ENCODE assay signal across 8 cellular contexts in the genomic region with DNA sequence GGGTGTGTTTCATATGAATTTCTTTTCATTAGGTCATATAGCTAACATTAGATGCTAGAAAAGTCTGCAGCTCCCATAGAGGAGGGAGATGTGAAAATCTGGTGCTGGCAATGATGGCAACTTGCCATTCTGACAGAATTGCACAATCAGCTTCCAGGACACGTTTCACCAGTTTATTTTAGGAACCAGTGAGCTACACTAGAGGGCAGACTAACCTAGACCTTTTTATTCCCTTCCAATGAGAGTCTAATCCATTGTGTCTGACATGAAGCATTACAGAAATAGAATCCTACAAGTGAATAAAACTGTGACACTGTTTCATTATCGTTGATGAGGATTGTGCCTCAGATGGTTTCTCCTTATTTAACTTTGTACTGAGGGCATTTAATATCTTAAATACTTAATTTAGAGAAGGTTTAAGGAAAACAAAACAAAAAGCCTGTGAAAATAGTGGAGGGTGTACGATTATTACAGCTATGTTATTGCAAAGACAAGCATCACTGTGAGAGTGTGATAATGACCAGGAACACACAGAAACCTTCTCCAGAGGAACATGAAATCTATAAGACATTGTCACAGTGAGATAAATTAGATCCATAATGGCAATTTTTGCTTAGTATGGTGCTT.
DNase-seq lines count a peak whose midpoint lies in the region; ATAC-seq, FAIRE-seq and TF ChIP-seq lines count a peak whose summit lies in the region.

No MANE protein-coding gene starts in this region.

- H3K79me2 ChIP-seq in parathyroid adenoma: no peaks in the 10 kb centered on the region

- H2AFZ ChIP-seq in parathyroid adenoma: peak overlapping the region; percentile 43

- H3K36me3 ChIP-seq in parathyroid adenoma (ENCODE audit: control insufficient read depth, insufficient read depth, low read length): no peaks in the 10 kb centered on the region

- no peaks in the 10 kb centered on the region for H3K9me3 ChIP-seq in parathyroid adenoma (ENCODE audit: control insufficient read depth, low read length)

- no peaks in the 10 kb centered on the region for H3K9me3 Mint-ChIP-seq in activated T-helper 17 cell treated with anti-CD3 and anti-CD28 coated beads, Interleukin-2, amount 50 U/mL, for 72 hours
- H3K9me3 Mint-ChIP-seq in T-helper 2 cell treated with Interferon-gamma antibody and Interleukin-4, amounts not matched to agents 5 μg/mL and 100 μg/mL, for 36 hours: no peaks in the 10 kb centered on the region

- H3K27ac Mint-ChIP-seq in activated T-helper 17 cell treated with anti-CD3 and anti-CD28 coated beads, Interleukin-2, amount 50 U/mL, for 72 hours: no peak overlapping the region
- no peak overlapping the region for H3K27ac Mint-ChIP-seq in T-helper 2 cell treated with Interferon-gamma antibody and Interleukin-4, amounts not matched to agents 5 μg/mL and 100 μg/mL, for 36 hours

- TF ChIP-seq CTCF in D721Med (IDR thresholded peaks at IDR 0.05; ENCODE audit: insufficient read depth, missing control alignments) (peak; percentile 79), parathyroid adenoma (IDR thresholded peaks at IDR 0.05) (peak; percentile 76)

- no peak overlapping the region for H3K4me3 Mint-ChIP-seq in activated T-helper 17 cell treated with anti-CD3 and anti-CD28 coated beads, Interleukin-2, amount 50 U/mL, for 72 hours
- no peak overlapping the region for H3K4me3 Mint-ChIP-seq in T-helper 2 cell treated with Interferon-gamma antibody and Interleukin-4, amounts not matched to agents 5 μg/mL and 100 μg/mL, for 36 hours

- no peak overlapping the region for H3K9ac ChIP-seq in parathyroid adenoma

- peak; percentile 83 for ATAC-seq in HG03442 (IDR thresholded peaks at IDR 0.05; ENCODE audit: unreplicated experiment)
- peak; percentile 68 for ATAC-seq in activated T-helper 17 cell treated with anti-CD3 and anti-CD28 coated beads, Interleukin-2, amount 50 U/mL, for 72 hours (replicated peaks)

- H3K36me3 Mint-ChIP-seq in activated T-helper 17 cell treated with anti-CD3 and anti-CD28 coated beads, Interleukin-2, amount 50 U/mL, for 72 hours (ENCODE audit: low read depth): no peaks in the 10 kb centered on the region
- no peaks in the 10 kb centered on the region for H3K36me3 Mint-ChIP-seq in T-helper 2 cell treated with Interferon-gamma antibody and Interleukin-4, amounts not matched to agents 5 μg/mL and 100 μg/mL, for 36 hours (ENCODE audit: low read depth)

- no peak overlapping the region for H3K4me3 ChIP-seq in parathyroid adenoma (ENCODE audit: low read depth, low read length)

- no peaks in the 10 kb centered on the region for H3K4me1 Mint-ChIP-seq in activated T-helper 17 cell treated with anti-CD3 and anti-CD28 coated beads, Interleukin-2, amount 50 U/mL, for 72 hours
- peaks cover 17% of the 10 kb centered on the region for H3K4me1 Mint-ChIP-seq in T-helper 2 cell treated with Interferon-gamma antibody and Interleukin-4, amounts not matched to agents 5 μg/mL and 100 μg/mL, for 36 hours (ENCODE audit: low read depth)

- peak overlapping the region; percentile 26 for H3K4me2 ChIP-seq in parathyroid adenoma (ENCODE audit: low read length)

- H3K27me3 Mint-ChIP-seq in activated T-helper 17 cell treated with anti-CD3 and anti-CD28 coated beads, Interleukin-2, amount 50 U/mL, for 72 hours: no peaks in the 10 kb centered on the region
- H3K27me3 Mint-ChIP-seq in T-helper 2 cell treated with Interferon-gamma antibody and Interleukin-4, amounts not matched to agents 5 μg/mL and 100 μg/mL, for 36 hours (ENCODE audit: low read depth): peaks cover 2% of the 10 kb centered on the region

- no peak overlapping the region for H3K27ac ChIP-seq in parathyroid adenoma

- FAIRE-seq in D721Med (lab: Jason Lieb, UNC): peak; percentile 98

- peaks cover 23% of the 10 kb centered on the region for H3K4me1 ChIP-seq in parathyroid adenoma

- H3K27me3 ChIP-seq in parathyroid adenoma (ENCODE audit: control insufficient read depth, insufficient read depth, low read length): no peaks in the 10 kb centered on the region

- DNase-seq in D721Med (ENCODE audit: insufficient read length, low spot score) (no peak), GM19240 (ENCODE audit: insufficient read length, low spot score) (peak; percentile 12), NCI-H510A treated with DMSO at 0.1 percent for 48 hours (lab: John Stamatoyannopoulos, UW) (peak; percentile 79), glomerular endothelial cell (ENCODE audit: extremely low read depth, low read depth, low spot score) (peak; percentile 62)
- no peak for DNase-seq in T-helper 2 cell treated with Interferon-gamma antibody and Interleukin-4, amounts not matched to agents 5 μg/mL and 100 μg/mL, for 36 hours (ENCODE audit: low spot score)

Comparison
In these comparisons a context has a peak if more than half of its experiments do, and no peak if none do; other contexts are left out.
1. DNase-seq: peak in GM19240 (single experiment), NCI-H510A treated with DMSO at 0.1 percent for 48 hours (single experiment) and glomerular endothelial cell (single experiment); none in D721Med (single experiment) and T-helper 2 cell treated with Interferon-gamma antibody and Interleukin-4, amounts not matched to agents 5 μg/mL and 100 μg/mL, for 36 hours (single experiment).